Comparison of ENCODE assay signal across 8 cellular contexts in genomic region chr3:32781211-32781968, GRCh38. TPM values are rescaled to one million over a fixed set of nuclear protein-coding genes. Genes with fewer than 3 reads are reported as not detected.
DNase-seq lines count a peak whose midpoint lies in the region; ATAC-seq, FAIRE-seq and TF ChIP-seq lines count a peak whose summit lies in the region.

No MANE protein-coding gene starts in this region.

- H3K27ac ChIP-seq in VCaP: peak overlapping the region; percentile 70
- H3K27ac ChIP-seq in caudate nucleus (ENCODE audit: low read depth, low read length): no peak overlapping the region
- H3K27ac ChIP-seq in keratinocyte (ENCODE audit: control insufficient read depth, insufficient read depth, low read length): no peak overlapping the region

- DNase-seq in SIG-M5 treated with dmso at 0.1 percent for 504 hours (lab: John Stamatoyannopoulos, UW; ENCODE audit: unreplicated experiment) (peak; percentile 66), SIG-M5 (lab: John Stamatoyannopoulos, UW) (no peak), NCI-H2081 treated with DMSO at 0.1 percent for 48 hours (lab: John Stamatoyannopoulos, UW) (peak; percentile 41), caudate nucleus (lab: John Stamatoyannopoulos, UW) (peak in 52 of 61 donors; percentile 8 to 71 (median 36)), keratinocyte (ENCODE audit: low read depth, low spot score) (no peak)
- DNase-seq in stimulated activated CD4-positive, alpha-beta T cell treated with anti-CD3 and anti-CD28 coated beads, Interleukin-15, amount 100 ng/mL, for 1 hour (ENCODE audit: low read depth in 1 of 2, low spot score in 1 of 2): peak; percentile 9 to 56

- peak; percentile 93 for ATAC-seq in HG02973 (IDR thresholded peaks at IDR 0.05; ENCODE audit: unreplicated experiment)

- H3K4me3 ChIP-seq in keratinocyte (ENCODE audit: control insufficient read depth in 2 of 3, extremely low read depth in 1 of 3, insufficient read depth in 2 of 3, low read depth in 1 of 3, low read length in 3 of 3): peak overlapping the region; percentile 50 to 89 (median 80)

- H4K20me1 ChIP-seq in keratinocyte (ENCODE audit: control insufficient read depth, extremely low read depth, insufficient read depth, low read length): no peaks in the 10 kb centered on the region

- peak overlapping the region; percentile 96 for H3K4me2 ChIP-seq in keratinocyte (ENCODE audit: control insufficient read depth, extremely low read depth, insufficient read depth, low read depth, low read length)

- dilution Hi-C loops in keratinocyte (cut with MboI; ENCODE audit: extremely low pct_ligation_motif_present, low sequenced_read_pairs): no loop called here

- H3K9me1 ChIP-seq in keratinocyte (ENCODE audit: control insufficient read depth, extremely low read depth, insufficient read depth, low read length): no peaks in the 10 kb centered on the region

- no peaks in the 10 kb centered on the region for H3K9me3 ChIP-seq in keratinocyte (ENCODE audit: control insufficient read depth, low read depth, low read length)

- no peaks in the 10 kb centered on the region for H3K27me3 ChIP-seq in keratinocyte (ENCODE audit: control insufficient read depth, extremely low read depth, insufficient read depth, low read length)

- H3K79me2 ChIP-seq in keratinocyte (ENCODE audit: control insufficient read depth, insufficient read depth, low read length): no peaks in the 10 kb centered on the region

- peak overlapping the region; percentile 56 for H3K9ac ChIP-seq in keratinocyte (ENCODE audit: control insufficient read depth, extremely low read depth, insufficient read depth, low read length)

- peak overlapping the region; percentile 89 for H2AFZ ChIP-seq in keratinocyte (ENCODE audit: control insufficient read depth, low read length)

- FAIRE-seq in keratinocyte (lab: Jason Lieb, UNC): no peak

- H3K36me3 ChIP-seq in keratinocyte (ENCODE audit: control insufficient read depth in 2 of 2, extremely low read depth in 1 of 2, insufficient read depth in 2 of 2, low read length in 2 of 2): no peaks in the 10 kb centered on the region

- no peaks in the 10 kb centered on the region for H3K4me1 ChIP-seq in keratinocyte (ENCODE audit: control insufficient read depth, extremely low read depth, insufficient read depth, low read length)

- TF ChIP-seq CTCF in VCaP (conservative IDR thresholded peaks at IDR 0.05): peak; percentile 97
- peak; percentile 34 to 88 (median 86) for TF ChIP-seq CTCF in keratinocyte (optimal IDR thresholded peaks at IDR 0.05 in 1 of 3, IDR thresholded peaks at IDR 0.05 in 1 of 3, conservative IDR thresholded peaks at IDR 0.05 in 1 of 3; ENCODE audit: extremely low read depth in 1 of 3, insufficient read depth in 2 of 3, low read length in 3 of 3)

RNA-seq across cellular contexts. Expression of gene TRIM71, which starts 36.4 kb away (rescaled TPM):
- under 0.01 TPM in 1 of 3 replicates, not detected in the others for polyA plus RNA-seq in keratinocyte
- not detected for polyA plus RNA-seq in keratinocyte (2011; ENCODE audit: low read depth)
- not detected in 2 replicates for polyA plus RNA-seq in keratinocyte (2011; cell fraction: cytosol; rRNA removed)
- polyA plus RNA-seq in keratinocyte (2011; cell fraction: nucleus; rRNA removed): not detected in 2 replicates
- polyA plus RNA-seq in keratinocyte (2012; ENCODE audit: low replicate concordance): not detected in 2 replicates
- polyA minus RNA-seq in keratinocyte: 0.03 TPM in 2 of 3 replicates, not detected in the other
- polyA minus RNA-seq in keratinocyte (2011; cell fraction: cytosol; rRNA and poly(A)+ RNA removed): not detected
- polyA minus RNA-seq in keratinocyte (2011; cell fraction: nucleus; rRNA and poly(A)+ RNA removed): not detected in 2 replicates

Comparison
In these comparisons a context has a peak if more than half of its experiments do, and no peak if none do; other contexts are left out.
1. DNase-seq: peak in SIG-M5 treated with dmso at 0.1 percent for 504 hours (single experiment), NCI-H2081 treated with DMSO at 0.1 percent for 48 hours (single experiment), caudate nucleus (52 of 61) and stimulated activated CD4-positive, alpha-beta T cell treated with anti-CD3 and anti-CD28 coated beads, Interleukin-15, amount 100 ng/mL, for 1 hour (2 of 2); none in SIG-M5 (single experiment) and keratinocyte (single experiment).